ENCODE assay signal across 7 cellular contexts in genomic region chr17:42322382-42323267, GRCh38. TPM values are rescaled to one million over a fixed set of nuclear protein-coding genes. Genes with fewer than 3 reads are reported as not detected.
DNase-seq lines count a peak whose midpoint lies in the region; ATAC-seq lines count a peak whose summit lies in the region.

No MANE protein-coding gene starts in this region.

- no peaks in the 10 kb centered on the region for H3K9me3 ChIP-seq in effector memory CD4-positive, alpha-beta T cell (ENCODE audit: control insufficient read depth, low read length)

- H3K27ac ChIP-seq in effector memory CD4-positive, alpha-beta T cell (ENCODE audit: insufficient read depth, low read length, poor library complexity, severe bottlenecking): no peak overlapping the region
- H3K27ac ChIP-seq in mesendoderm (ENCODE audit: low read depth, low read length): no peak overlapping the region

- H2BK5ac ChIP-seq in mesendoderm (ENCODE audit: low read length): no peak overlapping the region

- H4K5ac ChIP-seq in mesendoderm (ENCODE audit: low read length): no peak overlapping the region

- H3K27me3 ChIP-seq in effector memory CD4-positive, alpha-beta T cell (replicated peaks; ENCODE audit: control insufficient read depth, insufficient read depth, low read length, poor library complexity, severe bottlenecking): no peaks in the 10 kb centered on the region
- H3K27me3 ChIP-seq in mesendoderm (ENCODE audit: insufficient read depth, low read length, poor library complexity): no peaks in the 10 kb centered on the region

- DNase-seq in HuH-7.5 (ENCODE audit: low spot score): peak; percentile 83
- DNase-seq in NOMO-1 (lab: John Stamatoyannopoulos, UW; ENCODE audit: unreplicated experiment in 2 of 2): peak; percentile 85 to 91
- peak; percentile 97 for DNase-seq in activated CD8-positive, alpha-beta memory T cell treated with anti-CD3 and anti-CD28 coated beads for 24 hours
- peak; percentile 83 to 90 (median 87) for DNase-seq in effector memory CD4-positive, alpha-beta T cell
- DNase-seq in mesendoderm: peak; percentile 97
- DNase-seq in stimulated activated CD8-positive, alpha-beta memory T cell treated with anti-CD3 and anti-CD28 coated beads, Interleukin-15, amount 100 ng/mL, for 4 hours (ENCODE audit: low read depth in 2 of 2): peak; percentile 78 to 92

- H3K56ac ChIP-seq in mesendoderm (ENCODE audit: low read length): no peak overlapping the region

- H2AK5ac ChIP-seq in mesendoderm (ENCODE audit: low read length): no peak overlapping the region

- no peak overlapping the region for H2BK15ac ChIP-seq in mesendoderm (replicated peaks; ENCODE audit: low read depth)

- peak; percentile 55 for ATAC-seq in GM18517 (IDR thresholded peaks at IDR 0.05; ENCODE audit: unreplicated experiment)

- H3K23ac ChIP-seq in mesendoderm (ENCODE audit: low read length): no peak overlapping the region

- no peaks in the 10 kb centered on the region for H3K79me2 ChIP-seq in mesendoderm (ENCODE audit: control insufficient read depth, insufficient read depth, low read length)

- no peak overlapping the region for H4K8ac ChIP-seq in mesendoderm (ENCODE audit: low read depth, low read length)

- H3K9ac ChIP-seq in mesendoderm (ENCODE audit: low read length): no peak overlapping the region

- H3K4me1 ChIP-seq in effector memory CD4-positive, alpha-beta T cell (ENCODE audit: control insufficient read depth, insufficient read depth, low read length, poor library complexity, severe bottlenecking): peaks cover 8% of the 10 kb centered on the region
- H3K4me1 ChIP-seq in mesendoderm (ENCODE audit: control insufficient read depth, low read depth, low read length): peaks cover 4% of the 10 kb centered on the region

- H3K18ac ChIP-seq in mesendoderm (ENCODE audit: low read length): no peak overlapping the region

- peaks cover 41% of the 10 kb centered on the region for H3K36me3 ChIP-seq in effector memory CD4-positive, alpha-beta T cell (ENCODE audit: control insufficient read depth, insufficient read depth, low read length)
- H3K36me3 ChIP-seq in mesendoderm (ENCODE audit: control insufficient read depth, insufficient read depth, low read length): peaks cover 2% of the 10 kb centered on the region

- H3K79me1 ChIP-seq in mesendoderm (ENCODE audit: low read length): no peaks in the 10 kb centered on the region

- H3K4ac ChIP-seq in mesendoderm (ENCODE audit: low read depth, low read length): no peak overlapping the region

- no peak overlapping the region for H2BK120ac ChIP-seq in mesendoderm (ENCODE audit: low read depth, low read length)

- no CpG with 5 or more reads among the region's 10 CpGs for WGBS in mesendoderm (ENCODE audit: extremely low coverage, insufficient coverage, low lambda C conversion rate)

- no peak overlapping the region for H3K4me3 ChIP-seq in effector memory CD4-positive, alpha-beta T cell (ENCODE audit: insufficient read depth, low read depth, low read length, poor library complexity, severe bottlenecking)
- H3K4me3 ChIP-seq in mesendoderm (ENCODE audit: low read length): no peak overlapping the region

- no peak overlapping the region for H3K4me2 ChIP-seq in mesendoderm (ENCODE audit: low read length)

RNA-seq across cellular contexts. Expression of gene STAT5A, which starts 34.3 kb away (rescaled TPM):
- polyA plus RNA-seq in mesendoderm (2013, experiment 1 of 2): 1.7 TPM
- polyA plus RNA-seq in mesendoderm (2013, experiment 2 of 2): 1.7 TPM

RNA-seq across cellular contexts. Expression of gene STAT5B, which starts 46.4 kb away (rescaled TPM):
- 24.3 TPM for polyA plus RNA-seq in mesendoderm (2013, experiment 1 of 2)
- 26.6 TPM for polyA plus RNA-seq in mesendoderm (2013, experiment 2 of 2)
